ENCODE assay signal across 8 cellular contexts in the genomic region with DNA sequence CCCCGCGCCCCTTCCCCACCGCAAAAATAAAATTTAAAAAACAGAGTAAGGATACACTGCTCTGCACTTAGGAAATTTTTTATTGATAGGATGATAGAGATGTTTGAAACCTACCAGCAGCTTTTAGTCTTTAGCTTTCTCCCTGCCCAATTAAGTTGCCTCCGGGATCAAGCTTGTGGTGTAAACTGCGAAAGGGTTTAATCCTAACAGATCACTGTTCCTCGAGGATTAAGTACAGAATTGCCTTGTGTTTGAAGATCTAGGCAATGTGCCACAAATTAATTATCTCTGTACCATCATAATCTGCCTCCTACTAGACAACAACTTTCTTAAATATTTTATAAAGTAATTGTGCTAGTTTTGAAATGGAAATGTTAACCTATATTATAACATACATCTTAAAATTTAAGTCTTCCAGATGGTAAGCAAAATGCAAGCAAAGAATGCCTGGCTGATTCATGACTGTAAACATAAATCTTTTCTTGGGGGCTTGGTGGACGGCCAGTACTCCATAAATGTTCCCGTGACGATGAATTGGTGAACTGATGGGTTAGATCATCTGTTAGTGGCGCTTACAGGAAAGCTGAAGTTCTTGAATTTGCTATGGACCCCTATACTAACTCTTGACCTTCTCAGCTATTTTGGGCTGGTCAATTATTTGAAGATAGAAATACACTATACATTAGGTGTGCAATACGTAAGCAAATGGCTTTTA.
DNase-seq lines count a peak whose midpoint lies in the region; ATAC-seq and TF ChIP-seq lines count a peak whose summit lies in the region.

No MANE protein-coding gene starts in this region.

- H3K9me3 ChIP-seq in DOHH2 (ENCODE audit: control insufficient read depth, insufficient read depth, low read length) = no peaks in the 10 kb centered on the region
- no peaks in the 10 kb centered on the region for H3K9me3 ChIP-seq in endocrine pancreas (ENCODE audit: control insufficient read depth, low read length)
- H3K9me3 ChIP-seq in parathyroid adenoma (ENCODE audit: control insufficient read depth, low read length) = no peaks in the 10 kb centered on the region

- H3K79me2 ChIP-seq in DOHH2 (ENCODE audit: control insufficient read depth, low read length) (no peaks in the 10 kb centered on the region), parathyroid adenoma (no peaks in the 10 kb centered on the region)

- no peaks in the 10 kb centered on the region for H4K20me1 ChIP-seq in DOHH2 (ENCODE audit: control insufficient read depth, insufficient read depth, low read depth, low read length)

- ATAC-seq in GM21619 (IDR thresholded peaks at IDR 0.05; ENCODE audit: unreplicated experiment) (no peak), HG03521 (IDR thresholded peaks at IDR 0.05; ENCODE audit: unreplicated experiment) (no peak)

- H3K9ac ChIP-seq in endocrine pancreas (ENCODE audit: control insufficient read depth, insufficient read depth, low read length) (no peak overlapping the region), parathyroid adenoma (no peak overlapping the region)

- H3K27me3 ChIP-seq in DOHH2 (ENCODE audit: control insufficient read depth, low read length) = peaks cover 46% of the 10 kb centered on the region
- H3K27me3 ChIP-seq in endocrine pancreas (ENCODE audit: control insufficient read depth, insufficient read depth, low read length) = peaks cover 6% of the 10 kb centered on the region
- no peaks in the 10 kb centered on the region for H3K27me3 ChIP-seq in parathyroid adenoma (ENCODE audit: control insufficient read depth, insufficient read depth, low read length)

- no peaks in the 10 kb centered on the region for H3K36me3 ChIP-seq in DOHH2 (ENCODE audit: control insufficient read depth, low read length)
- H3K36me3 ChIP-seq in endocrine pancreas (ENCODE audit: control insufficient read depth, insufficient read depth, low read length) = no peaks in the 10 kb centered on the region
- no peaks in the 10 kb centered on the region for H3K36me3 ChIP-seq in parathyroid adenoma (ENCODE audit: control insufficient read depth, insufficient read depth, low read length)

- H3K4me2 ChIP-seq in DOHH2 (ENCODE audit: low read length) = peak overlapping the region; percentile 55; the same call in 1 of the 2 replicates
- H3K4me2 ChIP-seq in parathyroid adenoma (ENCODE audit: low read length) = peak overlapping the region; percentile 58

- peaks cover 5% of the 10 kb centered on the region for H3K4me1 ChIP-seq in DOHH2 (ENCODE audit: control insufficient read depth, low read length)
- no peaks in the 10 kb centered on the region for H3K4me1 ChIP-seq in endocrine pancreas (ENCODE audit: control insufficient read depth, insufficient read depth, low read length)
- H3K4me1 ChIP-seq in parathyroid adenoma = no peaks in the 10 kb centered on the region

- H2AFZ ChIP-seq in parathyroid adenoma = no peak overlapping the region

- no peaks in the 10 kb centered on the region for H3F3A ChIP-seq in DOHH2 (ENCODE audit: control insufficient read depth, insufficient read depth)

- H3K4me3 ChIP-seq in DOHH2 (ENCODE audit: low read length) (no peak overlapping the region), endocrine pancreas (ENCODE audit: control insufficient read depth, insufficient read depth, low read length) (peak overlapping the region; percentile 8), parathyroid adenoma (ENCODE audit: low read depth, low read length) (no peak overlapping the region)

- TF ChIP-seq CTCF in DOHH2 (IDR thresholded peaks at IDR 0.05; ENCODE audit: low read depth, low read length, poor library complexity, severe bottlenecking) (no peak), parathyroid adenoma (IDR thresholded peaks at IDR 0.05) (no peak)

- peak; percentile 60 to 87 for DNase-seq in NCI-H524 (lab: John Stamatoyannopoulos, UW)
- DNase-seq in stimulated activated CD4-positive, alpha-beta T cell treated with anti-CD3 and anti-CD28 coated beads, Interleukin-4, amount 100 ng/mL, for 24 hours = no peak
- no peak for DNase-seq in COLO829 (ENCODE audit: low spot score)

- H3K27ac ChIP-seq in DOHH2 (ENCODE audit: low read depth, low read length) (no peak overlapping the region), parathyroid adenoma (no peak overlapping the region)

- H3K9me2 ChIP-seq in DOHH2 (replicated peaks; ENCODE audit: control insufficient read depth, low read length) = no peaks in the 10 kb centered on the region; the same call in 1 of the 2 replicates

Comparison
In these comparisons a context has a peak if more than half of its experiments do, and no peak if none do; other contexts are left out.
1. DNase-seq: peak in NCI-H524 (2 of 2); none in stimulated activated CD4-positive, alpha-beta T cell treated with anti-CD3 and anti-CD28 coated beads, Interleukin-4, amount 100 ng/mL, for 24 hours (single experiment) and COLO829 (single experiment).